In the genomic region with DNA sequence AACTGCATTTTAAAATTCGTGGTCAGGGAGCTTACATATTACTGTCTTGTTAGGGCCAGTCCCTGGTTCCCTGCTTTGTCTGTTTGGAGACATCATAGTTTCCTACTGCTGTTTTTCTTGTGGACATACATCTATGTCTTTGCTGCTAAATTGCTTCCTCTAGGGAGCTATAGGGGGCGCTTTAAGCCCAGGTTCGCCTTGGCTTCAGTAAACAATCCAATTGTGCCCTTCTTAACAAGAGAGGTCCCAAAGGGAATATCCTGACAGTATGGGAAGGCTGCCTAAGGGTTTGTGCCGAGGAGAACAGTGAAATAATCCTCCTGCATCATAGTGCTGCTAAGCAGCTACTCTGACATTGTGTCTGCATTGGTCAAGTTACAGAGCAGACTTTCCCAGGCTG, we compare ENCODE assay signal across 8 cellular contexts.
DNase-seq lines count a peak whose midpoint lies in the region; ATAC-seq and TF ChIP-seq lines count a peak whose summit lies in the region.

No MANE protein-coding gene starts in this region.

- H3K27ac ChIP-seq in Peyer's patch, result no peak overlapping the region

- no peak overlapping the region for H3K4me3 Mint-ChIP-seq in effector memory CD8-positive, alpha-beta T cell

- no peaks in the 10 kb centered on the region for H3K27me3 Mint-ChIP-seq in effector memory CD8-positive, alpha-beta T cell

- DNase-seq in ELF-1 (ENCODE audit: low read depth, low spot score), result peak; percentile 72
- DNase-seq in Peyer's patch, result peak in 1 of 3 donors; percentile 54
- peak; percentile 47 for DNase-seq in foreskin melanocyte
- DNase-seq in effector memory CD8-positive, alpha-beta T cell, result no peak
- no peak for DNase-seq in NCI-H226
- DNase-seq in middle frontal gyrus (ENCODE audit: extremely low spot score, low spot score), result no peak

- TF ChIP-seq CTCF in Peyer's patch (IDR thresholded peaks at IDR 0.05), result peak in 4 of 6 experiments; percentile 11 to 64 (median 48)

- TF ChIP-seq POLR2A in Peyer's patch (IDR thresholded peaks at IDR 0.05), result no peak

- no peak overlapping the region for H3K4me3 ChIP-seq in Peyer's patch

- H3K9me3 ChIP-seq in Peyer's patch, result no peaks in the 10 kb centered on the region

- H3K27ac Mint-ChIP-seq in effector memory CD8-positive, alpha-beta T cell, result no peak overlapping the region

- ATAC-seq in HG03521 (IDR thresholded peaks at IDR 0.05; ENCODE audit: unreplicated experiment) (peak; percentile 48), GM19452 (IDR thresholded peaks at IDR 0.05; ENCODE audit: unreplicated experiment) (no peak)
- ATAC-seq in effector memory CD8-positive, alpha-beta T cell (replicated peaks), result no peak

- H3K36me3 Mint-ChIP-seq in effector memory CD8-positive, alpha-beta T cell (ENCODE audit: insufficient read depth), result no peaks in the 10 kb centered on the region

- H3K27me3 ChIP-seq in Peyer's patch, result no peaks in the 10 kb centered on the region

- H3K4me1 Mint-ChIP-seq in effector memory CD8-positive, alpha-beta T cell (ENCODE audit: low read depth in 2 of 2), result no peaks in the 10 kb centered on the region

- H3K9me3 Mint-ChIP-seq in effector memory CD8-positive, alpha-beta T cell, result peaks cover 9 to 17% of the 10 kb centered on the region in 2 donors

- H3K36me3 ChIP-seq in Peyer's patch, result no peaks in the 10 kb centered on the region

- H3K4me1 ChIP-seq in Peyer's patch, result no peaks in the 10 kb centered on the region

Comparison
In these comparisons a context has a peak if more than half of its experiments do, and no peak if none do; other contexts are left out.
1. DNase-seq: peak in ELF-1 (single experiment) and foreskin melanocyte (single experiment); none in effector memory CD8-positive, alpha-beta T cell (0 of 3), NCI-H226 (single experiment) and middle frontal gyrus (single experiment).